Comparison of ENCODE assay signal across 25 cellular contexts in the genomic region with DNA sequence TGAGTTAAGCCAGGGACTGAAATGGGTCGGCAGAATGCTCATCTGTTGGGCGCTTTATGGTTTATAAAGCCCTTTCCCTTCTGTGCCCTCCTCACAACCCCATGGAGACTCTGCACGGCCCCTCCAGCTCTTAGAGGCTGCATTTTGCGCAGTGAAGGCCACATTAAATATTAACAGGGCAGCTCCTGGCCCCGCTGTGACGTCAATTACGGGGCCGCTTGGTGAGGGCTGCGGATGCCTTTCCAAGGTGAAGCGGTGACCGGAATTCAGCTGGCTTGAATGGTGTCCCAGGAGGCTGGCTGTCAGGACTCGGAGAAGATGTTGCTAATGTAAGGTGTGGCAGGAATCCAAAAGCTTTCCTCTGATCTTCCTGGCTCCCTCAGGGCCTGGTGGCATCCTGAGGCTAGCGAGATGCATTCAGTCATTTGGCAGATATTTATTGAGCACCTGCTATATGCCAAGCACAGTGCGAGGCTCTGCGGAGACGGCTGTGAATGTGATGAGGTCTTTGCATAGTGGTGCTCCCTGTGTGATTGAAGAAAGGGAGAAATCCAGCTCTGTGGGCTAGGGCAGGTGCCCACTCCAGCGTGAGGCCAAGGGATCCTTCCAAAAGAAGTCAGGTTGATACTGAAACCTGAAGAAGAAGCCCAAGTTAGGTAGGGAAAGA.
"Had no signal": no experiment of that assay in that cellular context is flagged by ENCODE, and none has a peak within 500 bp of the region (broad histone marks: within the 10 kb centered on the region; RNA-seq: fewer than 3 reads in every experiment).

No MANE protein-coding gene starts in this region.

- H3K4me1 Mint-ChIP-seq: stimulated activated effector memory CD8-positive, alpha-beta T cell treated with anti-CD3 and anti-CD28 coated beads, Interleukin-12 subunit alpha, Interleukin-12 subunit beta, amount 100 ng/mL, for 72 hours had no signal

- H3K36me3 ChIP-seq: cardiac muscle cell, left lung, stomach, suprapubic skin, tibial nerve, vagina had no signal

- H3K27ac Mint-ChIP-seq: activated naive CD8-positive, alpha-beta T cell treated with anti-CD3 and anti-CD28 coated beads, Interleukin-2, amount 10 ng/mL, durations not matched to agents 7 days and 5 days; activated T-helper 2 cell treated with anti-CD3 and anti-CD28 coated beads, Interferon-gamma antibody, Interleukin-2, Interleukin-4, amounts not matched to agents 10 μg/mL and 5 μg/mL and 100 μg/mL, durations not matched to agents 14 hours and 24 hours and 36 hours; naive thymus-derived CD4-positive, alpha-beta T cell; stimulated activated effector memory CD8-positive, alpha-beta T cell treated with anti-CD3 and anti-CD28 coated beads, Interleukin-12 subunit alpha, Interleukin-12 subunit beta, amount 100 ng/mL, for 72 hours; T-helper 1 cell treated with Interleukin-12 subunit alpha and Interleukin-12 subunit beta and Interleukin-4 antibody, amounts not matched to agents 30 μg/mL and 1 μg/mL, for 36 hours had no signal

- H3K9me3 ChIP-seq: left lung, psoas muscle, stomach, suprapubic skin, tibial nerve, vagina had no signal

- H3K27me3 Mint-ChIP-seq: activated naive CD8-positive, alpha-beta T cell treated with anti-CD3 and anti-CD28 coated beads, Interleukin-2, amount 10 ng/mL, durations not matched to agents 7 days and 5 days had no signal

- H3K36me3 Mint-ChIP-seq: activated naive CD8-positive, alpha-beta T cell treated with anti-CD3 and anti-CD28 coated beads, Interleukin-2, amount 10 ng/mL, durations not matched to agents 7 days and 5 days; naive thymus-derived CD4-positive, alpha-beta T cell; stimulated activated effector memory CD8-positive, alpha-beta T cell treated with anti-CD3 and anti-CD28 coated beads, Interleukin-12 subunit alpha, Interleukin-12 subunit beta, amount 100 ng/mL, for 72 hours had no signal

- H3K4me1 ChIP-seq: psoas muscle, stomach, suprapubic skin, vagina had no signal

- DNase-seq: activated CD4-positive, alpha-beta T cell treated with anti-CD3 and anti-CD28 coated beads for 4 hours; activated CD4-positive, alpha-beta T cell treated with anti-CD3 and anti-CD28 coated beads, Interleukin-2, amount 50 U/mL, for 48 hours; activated CD4-positive, CD25-positive, alpha-beta regulatory T cell; activated CD8-positive, alpha-beta memory T cell treated with anti-CD3 and anti-CD28 coated beads, Interleukin-2, amount 50 U/mL, for 48 hours; activated naive CD4-positive, alpha-beta T cell treated with Interleukin-2 at 50 U/mL for 16 hours; activated naive CD8-positive, alpha-beta T cell treated with anti-CD3 and anti-CD28 coated beads, Interleukin-2, amount 10 ng/mL, durations not matched to agents 7 days and 5 days; activated T-cell treated with anti-CD3 and anti-CD28 coated beads, Interleukin-2, amount 50 U/mL, for 4 hours; amygdala; effector CD4-positive, alpha-beta T cell; left lung; naive thymus-derived CD4-positive, alpha-beta T cell; right cardiac atrium; stimulated activated CD4-positive, alpha-beta T cell treated with anti-CD3 and anti-CD28 coated beads, Interleukin-1b, Interleukin-23, amount 100 ng/mL, for 48 hours; stomach had no signal

- H3K4me3 ChIP-seq: cardiac muscle cell, left lung, lung, psoas muscle, stomach, suprapubic skin, tibial nerve, vagina had no signal

- H3K27ac ChIP-seq: cardiac muscle cell, left lung, psoas muscle, stomach, suprapubic skin, tibial nerve, vagina had no signal

- H3K27me3 ChIP-seq: cardiac muscle cell, left lung, stomach, suprapubic skin, tibial nerve, vagina had no signal

- FAIRE-seq: endometrium had no signal

- H3K4me3 Mint-ChIP-seq: activated naive CD8-positive, alpha-beta T cell treated with anti-CD3 and anti-CD28 coated beads, Interleukin-2, amount 10 ng/mL, durations not matched to agents 7 days and 5 days; activated T-cell treated with anti-CD3 and anti-CD28 coated beads, Interleukin-2, amount 50 U/mL, for 4 hours; dendritic cell treated with granulocyte-macrophage colony-stimulating factor and Interleukin-4, amounts not matched to agents 40 ng/mL and 50 ng/mL, for 4 days; naive thymus-derived CD4-positive, alpha-beta T cell; stimulated activated effector memory CD8-positive, alpha-beta T cell treated with anti-CD3 and anti-CD28 coated beads, Interleukin-12 subunit alpha, Interleukin-12 subunit beta, amount 100 ng/mL, for 72 hours; T-helper 1 cell treated with Interleukin-12 subunit alpha and Interleukin-12 subunit beta and Interleukin-4 antibody, amounts not matched to agents 30 μg/mL and 1 μg/mL, for 36 hours had no signal

- ATAC-seq: activated T-cell treated with anti-CD3 and anti-CD28 coated beads, Interleukin-2, amount 50 U/mL, for 4 hours; left lung; naive thymus-derived CD4-positive, alpha-beta T cell; psoas muscle; stimulated activated effector memory CD8-positive, alpha-beta T cell treated with anti-CD3 and anti-CD28 coated beads, Interleukin-12 subunit alpha, Interleukin-12 subunit beta, amount 100 ng/mL, for 72 hours had no signal

- H3K9me3 Mint-ChIP-seq: activated naive CD8-positive, alpha-beta T cell treated with anti-CD3 and anti-CD28 coated beads, Interleukin-2, amount 10 ng/mL, durations not matched to agents 7 days and 5 days; activated T-cell treated with anti-CD3 and anti-CD28 coated beads, Interleukin-2, amount 50 U/mL, for 4 hours; activated T-helper 2 cell treated with anti-CD3 and anti-CD28 coated beads, Interferon-gamma antibody, Interleukin-2, Interleukin-4, amounts not matched to agents 10 μg/mL and 5 μg/mL and 100 μg/mL, durations not matched to agents 14 hours and 24 hours and 36 hours; dendritic cell treated with granulocyte-macrophage colony-stimulating factor and Interleukin-4, amounts not matched to agents 40 ng/mL and 50 ng/mL, for 4 days; naive thymus-derived CD4-positive, alpha-beta T cell; stimulated activated effector memory CD8-positive, alpha-beta T cell treated with anti-CD3 and anti-CD28 coated beads, Interleukin-12 subunit alpha, Interleukin-12 subunit beta, amount 100 ng/mL, for 72 hours; T-helper 1 cell treated with Interleukin-12 subunit alpha and Interleukin-12 subunit beta and Interleukin-4 antibody, amounts not matched to agents 30 μg/mL and 1 μg/mL, for 36 hours had no signal
